ENCODE assay signal across 11 cellular contexts in the genomic region with DNA sequence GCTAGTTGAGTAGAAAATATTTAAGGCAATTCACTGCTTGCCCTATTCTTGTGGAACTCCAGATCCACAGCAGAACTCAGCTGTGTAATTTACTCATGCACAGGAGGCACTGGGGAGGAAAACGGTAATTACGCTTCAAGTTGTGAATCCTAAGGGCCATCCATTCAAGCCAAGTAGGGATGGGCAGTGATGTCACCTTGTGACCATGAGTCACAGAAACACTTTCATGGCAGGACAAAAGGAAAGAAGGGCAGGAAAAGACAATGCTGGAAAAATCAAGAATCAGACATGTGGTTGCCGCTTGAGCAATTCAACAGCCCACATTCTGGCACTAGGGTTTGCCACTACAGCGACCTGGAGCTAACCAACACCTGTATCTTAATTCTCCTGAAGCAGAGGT. TPM values are rescaled to one million over a fixed set of nuclear protein-coding genes. Genes with fewer than 3 reads are reported as not detected.
DNase-seq lines count a peak whose midpoint lies in the region; ATAC-seq and TF ChIP-seq lines count a peak whose summit lies in the region.
"Had no signal": no experiment of that assay in that cellular context is flagged by ENCODE, and none has a peak within 500 bp of the region (broad histone marks: within the 10 kb centered on the region; RNA-seq: fewer than 3 reads in every experiment).

No MANE protein-coding gene starts in this region.

- H3K4me1 Mint-ChIP-seq in T-helper 17 cell (peaks cover 37% of the 10 kb centered on the region), type B pancreatic cell (ENCODE audit: unreplicated experiment) (peaks cover 21% of the 10 kb centered on the region)

- ATAC-seq in heart right ventricle, result no peak
- no peak for ATAC-seq in T-helper 17 cell
- no peak for ATAC-seq in left colon

- no peaks in the 10 kb centered on the region for H3K9me3 Mint-ChIP-seq in type B pancreatic cell

- H3K9me3 ChIP-seq in cardiac muscle cell (ENCODE audit: low read depth), result no peaks in the 10 kb centered on the region
- no peaks in the 10 kb centered on the region for H3K9me3 ChIP-seq in heart right ventricle
- H3K9me3 ChIP-seq in T-helper 17 cell (ENCODE audit: control insufficient read depth, low read length, poor library complexity, severe bottlenecking), result no peaks in the 10 kb centered on the region

- peaks cover 12% of the 10 kb centered on the region for H3K27me3 Mint-ChIP-seq in T-helper 17 cell
- peaks cover 7% of the 10 kb centered on the region for H3K27me3 Mint-ChIP-seq in type B pancreatic cell

- H3K27ac ChIP-seq in cardiac muscle cell (no peak overlapping the region), heart right ventricle (no peak overlapping the region)

- H3K36me3 Mint-ChIP-seq in T-helper 17 cell (ENCODE audit: low read depth) (peaks cover 5% of the 10 kb centered on the region), type B pancreatic cell (peaks cover 7% of the 10 kb centered on the region)

- H3K27ac Mint-ChIP-seq in T-helper 17 cell, result no peak overlapping the region
- peak overlapping the region; percentile 93 for H3K27ac Mint-ChIP-seq in type B pancreatic cell

- H3K4me3 ChIP-seq in cardiac muscle cell, result peak overlapping the region; percentile 48
- peak overlapping the region in 3 of 10 donors; percentile 73 to 98 (median 90) for H3K4me3 ChIP-seq in heart right ventricle

- H3K4me1 ChIP-seq in cardiac muscle cell (ENCODE audit: low read depth) (peaks cover 6% of the 10 kb centered on the region), heart right ventricle (peaks cover 0 to 27% (median 18%) of the 10 kb centered on the region in 9 donors)

- WGBS in heart right ventricle, 2 donors, result 92 to 94% methylated on average over 4 of the region's 4 CpGs

- DNase-seq in cardiac muscle cell (ENCODE audit: low read depth in 1 of 2, low spot score in 1 of 2), result no peak
- DNase-seq in heart right ventricle, result no peak
- no peak for DNase-seq in T-helper 17 cell
- DNase-seq in glomerular visceral epithelial cell (ENCODE audit: extremely low spot score), result peak; percentile 42
- DNase-seq in type B pancreatic cell (ENCODE audit: extremely low spot score, unreplicated experiment), result no peak
- no peak for DNase-seq in AML-193 (lab: John Stamatoyannopoulos, UW)
- DNase-seq in left colon, result no peak
- DNase-seq in erythroblast (lab: John Stamatoyannopoulos, UW), result no peak
- DNase-seq: activated effector memory CD4-positive, alpha-beta T cell treated with Interleukin-2 at 50 U/mL for 16 hours; DMS 273 treated with DMSO at 0.1 percent for 48 hours; NCI-H510A treated with DMSO at 0.1 percent for 48 hours had no signal

- no peaks in the 10 kb centered on the region for H3K36me3 ChIP-seq in cardiac muscle cell
- peaks cover 0 to 13% (median 0%) of the 10 kb centered on the region in 9 donors for H3K36me3 ChIP-seq in heart right ventricle

- no peaks in the 10 kb centered on the region for H3K27me3 ChIP-seq in cardiac muscle cell
- H3K27me3 ChIP-seq in heart right ventricle, result no peaks in the 10 kb centered on the region

- intact Hi-C loops in heart right ventricle (cut with DNase I) (no loop called here), left colon (cut with DNase I, micrococcal nuclease) (no loop called here)

- no peak for TF ChIP-seq POLR2A in erythroblast (IDR thresholded peaks at IDR 0.05; ENCODE audit: low read length)

- TF ChIP-seq CTCF in cardiac muscle cell (IDR thresholded peaks at IDR 0.05; ENCODE audit: low read depth, low read length) (no peak), heart right ventricle (IDR thresholded peaks at IDR 0.05) (no peak), type B pancreatic cell (conservative IDR thresholded peaks at IDR 0.05) (no peak)

- peak overlapping the region; percentile 69 for H3K4me3 Mint-ChIP-seq in T-helper 17 cell
- peak overlapping the region; percentile 95 for H3K4me3 Mint-ChIP-seq in type B pancreatic cell

RNA-seq across cellular contexts. Expression of gene PAQR3, which starts 1.4 kb away (rescaled TPM):
- total RNA-seq in cardiac muscle cell (11.9 and 17.3 TPM in 2 replicates), heart right ventricle (10 to 100 TPM in 2 of 10 donors, 1 to 10 TPM in 8; 5.7 to 10.6 (median 8.2) TPM), T-helper 17 cell (10 to 100 TPM; 25.5 to 29.5 TPM), type B pancreatic cell (ENCODE audit: low replicate concordance) (22.6 and 24.6 TPM in 2 replicates), left colon (10 to 100 TPM in 1 of 2 donors, 1 to 10 TPM in 1; 9.7 to 14.5 TPM)
- polyA plus RNA-seq in cardiac muscle cell (17.8 and 35.9 TPM in 2 replicates), heart right ventricle (1 to 10 TPM; 3.6 to 4.4 TPM)
